ENCODE assay signal across 8 cellular contexts in the genomic region with DNA sequence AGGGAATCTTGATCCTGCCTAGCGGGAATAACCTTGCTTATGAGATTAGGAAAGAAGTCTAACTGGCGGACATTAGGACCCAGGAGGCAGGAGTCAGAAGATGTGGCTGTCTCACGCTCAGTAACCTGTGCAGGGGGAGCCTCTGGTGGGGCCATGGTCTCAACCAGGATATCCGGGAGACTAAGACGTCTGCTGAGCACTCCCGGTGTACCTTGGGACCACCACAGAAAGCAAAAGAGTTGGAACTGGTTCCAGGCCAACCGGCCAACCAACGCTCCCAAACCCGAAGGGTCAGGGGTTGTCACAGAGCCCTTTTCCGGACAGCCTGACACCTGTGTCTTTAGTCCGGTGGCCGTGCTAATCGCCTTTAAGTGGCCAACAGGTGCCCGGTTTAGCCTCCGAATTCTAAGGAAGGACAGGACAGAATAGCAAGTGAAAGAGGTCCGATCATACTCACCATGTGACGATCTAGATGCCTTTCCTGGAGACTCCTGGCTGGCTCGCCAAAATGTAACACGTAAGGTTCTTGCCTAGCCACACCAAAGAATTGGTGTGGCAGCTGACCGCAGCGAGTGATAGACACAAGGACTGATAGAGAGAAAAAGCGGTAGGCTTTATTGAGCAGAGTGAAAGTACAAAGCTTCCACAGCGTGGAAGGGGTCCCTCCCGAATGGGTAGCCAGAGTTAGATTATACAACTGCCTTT.
DNase-seq lines count a peak whose midpoint lies in the region; TF ChIP-seq lines count a peak whose summit lies in the region.

No MANE protein-coding gene starts in this region.

- peaks cover 6% of the 10 kb centered on the region for H3K4me1 ChIP-seq in CD4-positive, alpha-beta memory T cell (ENCODE audit: insufficient read depth, low read length)
- no peaks in the 10 kb centered on the region for H3K4me1 ChIP-seq in muscle layer of colon (ENCODE audit: insufficient read depth, low read length)

- H3K27ac Mint-ChIP-seq in CD4-positive, alpha-beta memory T cell = no peak overlapping the region

- DNase-seq in CD4-positive, alpha-beta memory T cell = peak in 3 of 5 donors; percentile 5 to 24 (median 13)
- DNase-seq in GM20000 (ENCODE audit: low spot score) = peak; percentile 30
- DNase-seq in LNCaP clone FGC (ENCODE audit: low read depth) = no peak
- DNase-seq in central memory CD4-positive, alpha-beta T cell = peak; percentile 9
- DNase-seq in NCI-H187 treated with DMSO at 0.1 percent for 48 hours (lab: John Stamatoyannopoulos, UW) = no peak
- no peak for DNase-seq in OCI-M2 (lab: John Stamatoyannopoulos, UW; ENCODE audit: unreplicated experiment)
- no peak for DNase-seq in C1 segment of cervical spinal cord (lab: John Stamatoyannopoulos, UW)

- H3K36me3 ChIP-seq in CD4-positive, alpha-beta memory T cell (ENCODE audit: insufficient read depth, low read length) = no peaks in the 10 kb centered on the region
- H3K36me3 ChIP-seq in muscle layer of colon (ENCODE audit: insufficient read depth, low read length) = no peaks in the 10 kb centered on the region

- H3K27me3 Mint-ChIP-seq in CD4-positive, alpha-beta memory T cell = peaks cover 0 to 9% of the 10 kb centered on the region in 2 donors

- peaks cover 0 to 5% (median 0%) of the 10 kb centered on the region in 4 donors for H3K4me1 Mint-ChIP-seq in CD4-positive, alpha-beta memory T cell

- no peak overlapping the region for H3K4me3 Mint-ChIP-seq in CD4-positive, alpha-beta memory T cell

- H3K9ac ChIP-seq in muscle layer of colon (ENCODE audit: low read length) = no peak overlapping the region

- CTCF ChIA-PET in CD4-positive, alpha-beta memory T cell (lab: Charles Lee; ENCODE audit: partially characterized antibody) = no interaction called here

- POLR2A ChIA-PET in CD4-positive, alpha-beta memory T cell (lab: Charles Lee; ENCODE audit: partially characterized antibody) = no interaction called here

- H3K9me3 Mint-ChIP-seq in CD4-positive, alpha-beta memory T cell = peaks cover 0 to 5% (median 0%) of the 10 kb centered on the region in 8 donors

- H3K27me3 ChIP-seq in CD4-positive, alpha-beta memory T cell (ENCODE audit: insufficient read depth, low read length) = no peaks in the 10 kb centered on the region
- no peaks in the 10 kb centered on the region for H3K27me3 ChIP-seq in muscle layer of colon (ENCODE audit: control insufficient read depth in 1 of 2, insufficient read depth in 2 of 2, low read length in 2 of 2)

- TF ChIP-seq CTCF in GM20000 (IDR thresholded peaks at IDR 0.05; ENCODE audit: extremely low read depth, missing control alignments) (no peak), LNCaP clone FGC (IDR thresholded peaks at IDR 0.05; ENCODE audit: control insufficient read depth, extremely low read depth, insufficient read depth) (no peak)

- peak overlapping the region in 1 of 2 donors; percentile 55 for H3K4me3 ChIP-seq in CD4-positive, alpha-beta memory T cell (ENCODE audit: low read length in 2 of 2)
- peak overlapping the region; percentile 30 for H3K4me3 ChIP-seq in LNCaP clone FGC (ENCODE audit: low read depth, low read length)
- peak overlapping the region; percentile 25 to 54 for H3K4me3 ChIP-seq in muscle layer of colon (ENCODE audit: low read depth in 1 of 2, low read length in 2 of 2)

- no peaks in the 10 kb centered on the region for H3K36me3 Mint-ChIP-seq in CD4-positive, alpha-beta memory T cell

- no peaks in the 10 kb centered on the region for H3K9me3 ChIP-seq in CD4-positive, alpha-beta memory T cell (ENCODE audit: control insufficient read depth in 1 of 2, low read length in 2 of 2)
- no peaks in the 10 kb centered on the region for H3K9me3 ChIP-seq in muscle layer of colon (ENCODE audit: low read length)

- intact Hi-C loops in CD4-positive, alpha-beta memory T cell (cut with micrococcal nuclease) = no loop called here

- H3K27ac ChIP-seq in CD4-positive, alpha-beta memory T cell (ENCODE audit: low read depth, low read length) = no peak overlapping the region
- H3K27ac ChIP-seq in muscle layer of colon (ENCODE audit: low read depth, low read length) = no peak overlapping the region

Comparison
In these comparisons a context has a peak if more than half of its experiments do, and no peak if none do; other contexts are left out.
1. DNase-seq: peak in CD4-positive, alpha-beta memory T cell (3 of 5), GM20000 (single experiment) and central memory CD4-positive, alpha-beta T cell (single experiment); none in LNCaP clone FGC (single experiment), NCI-H187 treated with DMSO at 0.1 percent for 48 hours (single experiment), OCI-M2 (single experiment) and C1 segment of cervical spinal cord (0 of 14).